ENCODE assay signal across 23 cellular contexts in the genomic region with DNA sequence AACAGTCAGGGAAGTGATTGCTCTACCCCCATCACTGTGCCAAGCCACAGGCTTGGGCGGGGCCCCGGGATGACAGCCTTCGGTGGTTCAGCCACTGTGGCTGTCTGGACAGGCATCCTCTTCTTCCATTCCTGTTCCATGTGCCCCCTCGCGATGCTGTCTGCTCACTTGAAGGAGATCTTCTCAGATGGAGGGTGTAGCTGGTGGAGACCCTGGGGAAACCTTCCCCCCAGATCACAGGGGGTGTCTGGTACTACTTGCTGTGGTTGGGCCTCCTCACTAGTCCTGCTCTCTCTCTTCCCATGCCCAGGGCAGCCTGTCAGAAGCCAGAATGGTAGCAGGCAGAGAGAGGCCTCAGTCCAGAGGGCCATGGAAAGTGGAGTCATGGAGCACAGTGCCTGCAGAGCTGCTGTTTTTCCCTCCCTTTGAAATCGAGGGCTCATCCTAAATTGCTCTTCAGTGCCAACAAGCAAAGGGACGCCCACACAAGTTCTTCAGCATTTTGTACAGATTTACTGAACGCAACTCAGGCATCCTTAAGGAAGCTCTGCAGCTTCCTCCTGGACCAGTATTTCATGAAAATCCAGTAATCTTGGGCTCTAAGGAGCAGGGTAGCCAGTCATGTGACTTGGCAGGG.
DNase-seq lines count a peak whose midpoint lies in the region; ATAC-seq, FAIRE-seq and TF ChIP-seq lines count a peak whose summit lies in the region.
"Had no signal": no experiment of that assay in that cellular context is flagged by ENCODE, and none has a peak within 500 bp of the region (broad histone marks: within the 10 kb centered on the region; RNA-seq: fewer than 3 reads in every experiment).

No MANE protein-coding gene starts in this region.

- CTCF ChIA-PET in activated naive CD4-positive, alpha-beta T cell treated with anti-CD3 and anti-CD28 coated beads, Interleukin-2, amount 10 ng/mL, durations not matched to agents 7 days and 5 days (lab: Charles Lee), result no interaction called here
- CTCF ChIA-PET in K562 (lab: Yijun Ruan, JAX; ENCODE audit: low intra/inter-chr PET ratio), result interaction anchor here (0.6 kb wide), 1 partner anchor 660 kb away, joined by 3 read pairs; no protein-coding TSS in a partner anchor

- TF ChIP-seq POLR2A in K562 (conservative IDR thresholded peaks at IDR 0.05), result no peak

- H3K9me3 Mint-ChIP-seq in activated naive CD4-positive, alpha-beta T cell treated with anti-CD3 and anti-CD28 coated beads, Interleukin-2, amount 10 ng/mL, durations not matched to agents 7 days and 5 days, result no peaks in the 10 kb centered on the region

- no peak overlapping the region for H3K9ac ChIP-seq in K562 (ENCODE audit: insufficient read depth in 1 of 2, low read depth in 2 of 2, low read length in 2 of 2)
- H3K9ac ChIP-seq in kidney (ENCODE audit: low read length in 2 of 2), result no peak overlapping the region

- H3K36me3 ChIP-seq in K562 (ENCODE audit: control insufficient read depth, insufficient read depth, low read length) (no peaks in the 10 kb centered on the region), kidney (ENCODE audit: control insufficient read depth in 1 of 2, insufficient read depth in 2 of 2, low read length in 2 of 2) (no peaks in the 10 kb centered on the region)
- H3K36me3 ChIP-seq: uterus had no signal

- no TSS peak for BruUV-seq in K562 (replicated peaks; lab: Mats Ljungman, UMichigan)

- intact Hi-C loops in K562 (cut with micrococcal nuclease) (no loop called here), kidney (cut with DNase I) (no loop called here)

- POLR2A ChIA-PET in K562 (lab: Yijun Ruan, JAX), result no interaction called here

- no peaks in the 10 kb centered on the region for H3K79me2 ChIP-seq in K562 (ENCODE audit: control insufficient read depth, insufficient read depth, low read length)

- H3K27me3 Mint-ChIP-seq in activated naive CD4-positive, alpha-beta T cell treated with anti-CD3 and anti-CD28 coated beads, Interleukin-2, amount 10 ng/mL, durations not matched to agents 7 days and 5 days, result no peaks in the 10 kb centered on the region

- no peaks in the 10 kb centered on the region for H3K36me3 Mint-ChIP-seq in activated naive CD4-positive, alpha-beta T cell treated with anti-CD3 and anti-CD28 coated beads, Interleukin-2, amount 10 ng/mL, durations not matched to agents 7 days and 5 days

- no peak for DNase-seq in activated naive CD4-positive, alpha-beta T cell treated with anti-CD3 and anti-CD28 coated beads, Interleukin-2, amount 10 ng/mL, durations not matched to agents 7 days and 5 days
- DNase-seq in activated naive CD4-positive, alpha-beta T cell treated with anti-CD3 and anti-CD28 coated beads, Interleukin-2, amount 50 U/mL, for 16 hours, result no peak
- DNase-seq in K562 (ENCODE audit: extremely low read depth in 1 of 4, low spot score in 3 of 4), result no peak
- DNase-seq in left lobe of liver (ENCODE audit: low spot score), result peak; percentile 36
- DNase-seq in superior temporal gyrus (ENCODE audit: extremely low spot score), result peak; percentile 57
- no peak for DNase-seq in DMS79 (lab: John Stamatoyannopoulos, UW)
- DNase-seq in kidney, result no peak
- DNase-seq: ACHN; activated effector memory CD4-positive, alpha-beta T cell treated with Interleukin-2 at 50 U/mL for 16 hours; body of pancreas; EL; foreskin melanocyte; NCI-H1105; NCI-H1930; NCI-H2227 treated with DMSO at 0.1 percent for 48 hours; NCI-H748 treated with DMSO at 0.1 percent for 48 hours; psoas muscle; uterus; WERI-Rb-1 had no signal

- no peak for TF ChIP-seq RAD21 in K562 (CRISPR knock-in tag; conservative IDR thresholded peaks at IDR 0.05 in 1 of 2, IDR thresholded peaks at IDR 0.05 in 1 of 2)

- peak overlapping the region; percentile 25 for H3K27ac Mint-ChIP-seq in activated naive CD4-positive, alpha-beta T cell treated with anti-CD3 and anti-CD28 coated beads, Interleukin-2, amount 10 ng/mL, durations not matched to agents 7 days and 5 days

- FAIRE-seq in K562 (lab: Jason Lieb, UNC) (no peak), kidney (lab: Jason Lieb, UNC) (no peak)

- TF ChIP-seq EP300 in K562 (IDR thresholded peaks at IDR 0.05; ENCODE audit: low read length), result no peak

- H3K27ac ChIP-seq in K562 (ENCODE audit: extremely low read depth, low read depth, low read length) (no peak overlapping the region), kidney (ENCODE audit: low read depth in 2 of 2, low read length in 2 of 2) (no peak overlapping the region)
- H3K27ac ChIP-seq: body of pancreas, epithelial cell of prostate, psoas muscle, skin epidermis, suprapubic skin, uterus, WERI-Rb-1 had no signal

- no peak overlapping the region for H3K4me3 Mint-ChIP-seq in activated naive CD4-positive, alpha-beta T cell treated with anti-CD3 and anti-CD28 coated beads, Interleukin-2, amount 10 ng/mL, durations not matched to agents 7 days and 5 days

- ATAC-seq in K562 (no peak), left lobe of liver (peak; percentile 10), HG03354 (IDR thresholded peaks at IDR 0.05; ENCODE audit: poor library complexity, severe bottlenecking, unreplicated experiment) (no peak)
- ATAC-seq: body of pancreas had no signal

- 48% methylated on average over 8 of the region's 8 CpGs for WGBS in K562 (ENCODE audit: insufficient coverage, low coverage, missing lambda C conversion rate)

- H3K4me2 ChIP-seq in K562 (ENCODE audit: insufficient read depth, low read length), result no peak overlapping the region

- H3K9me3 ChIP-seq in K562 (replicated peaks; ENCODE audit: control insufficient read depth, insufficient read depth, low read depth, low read length) (no peaks in the 10 kb centered on the region), kidney (ENCODE audit: control insufficient read depth in 1 of 2, low read length in 2 of 2) (no peaks in the 10 kb centered on the region)
- H3K9me3 ChIP-seq: body of pancreas, psoas muscle, suprapubic skin, uterus had no signal

- H3K4me1 Mint-ChIP-seq in activated naive CD4-positive, alpha-beta T cell treated with anti-CD3 and anti-CD28 coated beads, Interleukin-2, amount 10 ng/mL, durations not matched to agents 7 days and 5 days, result peaks cover 7% of the 10 kb centered on the region

- H3K4me3 ChIP-seq in K562 (no peak overlapping the region), kidney (ENCODE audit: low read length in 2 of 2) (no peak overlapping the region)
- H3K4me3 ChIP-seq: body of pancreas, psoas muscle, skin epidermis, suprapubic skin, uterus had no signal

- no peaks in the 10 kb centered on the region for H3K27me3 ChIP-seq in K562 (ENCODE audit: control insufficient read depth in 2 of 2, insufficient read depth in 2 of 2, low read length in 2 of 2)
- H3K27me3 ChIP-seq: body of pancreas, suprapubic skin, uterus had no signal

- in situ Hi-C loops in K562 (cut with MboI), result no loop called here

- H4K20me1 ChIP-seq in K562 (replicated peaks; ENCODE audit: control insufficient read depth, insufficient read depth, low read length), result peaks cover 40% of the 10 kb centered on the region

- no peak overlapping the region for H2AFZ ChIP-seq in K562 (ENCODE audit: low read depth, low read length)

- no peaks in the 10 kb centered on the region for H3K9me1 ChIP-seq in K562 (ENCODE audit: control insufficient read depth, insufficient read depth, low read length)

- no peaks in the 10 kb centered on the region for H3K4me1 ChIP-seq in K562 (replicated peaks in 1 of 2; ENCODE audit: control insufficient read depth in 2 of 2, insufficient read depth in 2 of 2, low read length in 2 of 2)
- peaks cover 0 to 2% of the 10 kb centered on the region in 2 donors for H3K4me1 ChIP-seq in kidney (ENCODE audit: control insufficient read depth in 1 of 2, insufficient read depth in 1 of 2, low read depth in 1 of 2, low read length in 2 of 2)
- H3K4me1 ChIP-seq: psoas muscle, uterus had no signal

- TF ChIP-seq CTCF in K562 (IDR thresholded peaks at IDR 0.05 in 2 of 3, conservative IDR thresholded peaks at IDR 0.05 in 1 of 3; ENCODE audit: insufficient read depth in 2 of 3, low read depth in 1 of 3, low read length in 3 of 3) (no peak), kidney (IDR thresholded peaks at IDR 0.05; ENCODE audit: borderline replicate concordance, extremely low read depth, insufficient read depth) (no peak)

TF ChIP-seq in K562, 482 proteins besides CTCF, POLR2A, EP300 and RAD21:
- TF ChIP-seq ZFX (CRISPR knock-in tag; IDR thresholded peaks at IDR 0.05), result no peak
- TF ChIP-seq MYNN (IDR thresholded peaks at IDR 0.05), result no peak
- no peak for TF ChIP-seq MYNN (CRISPR knock-in tag; IDR thresholded peaks at IDR 0.05)
- TF ChIP-seq CEBPB (tag; IDR thresholded peaks at IDR 0.05), result no peak
- TF ChIP-seq ZSCAN29 (IDR thresholded peaks at IDR 0.05), result no peak
- TF ChIP-seq, protein P1, sequence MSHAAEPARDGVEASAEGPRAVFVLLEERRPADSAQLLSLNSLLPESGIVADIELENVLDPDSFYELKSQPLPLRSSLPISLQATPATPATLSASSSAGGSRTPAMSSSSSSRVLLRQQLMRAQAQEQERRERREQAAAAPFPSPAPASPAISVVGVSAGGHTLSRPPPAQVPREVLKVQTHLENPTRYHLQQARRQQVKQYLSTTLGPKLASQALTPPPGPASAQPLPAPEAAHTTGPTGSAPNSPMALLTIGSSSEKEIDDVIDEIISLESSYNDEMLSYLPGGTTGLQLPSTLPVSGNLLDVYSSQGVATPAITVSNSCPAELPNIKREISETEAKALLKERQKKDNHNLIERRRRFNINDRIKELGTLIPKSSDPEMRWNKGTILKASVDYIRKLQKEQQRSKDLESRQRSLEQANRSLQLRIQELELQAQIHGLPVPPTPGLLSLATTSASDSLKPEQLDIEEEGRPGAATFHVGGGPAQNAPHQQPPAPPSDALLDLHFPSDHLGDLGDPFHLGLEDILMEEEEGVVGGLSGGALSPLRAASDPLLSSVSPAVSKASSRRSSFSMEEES (CRISPR knock-in tag; IDR thresholded peaks at IDR 0.05), result peak; percentile 60; the same call in 1 of the 2 replicates
- TF ChIP-seq MYC (IDR thresholded peaks at IDR 0.05; ENCODE audit: low read depth, low read length), result no peak
- no peak for TF ChIP-seq MYC (CRISPR knock-in tag; IDR thresholded peaks at IDR 0.05; ENCODE audit: borderline replicate concordance, low read depth)

Comparison
In these comparisons a context has a peak if more than half of its experiments do, and no peak if none do; other contexts are left out.
1. DNase-seq: peak in left lobe of liver (single experiment) and superior temporal gyrus (single experiment); none in activated naive CD4-positive, alpha-beta T cell treated with anti-CD3 and anti-CD28 coated beads, Interleukin-2, amount 10 ng/mL, durations not matched to agents 7 days and 5 days (single experiment), activated naive CD4-positive, alpha-beta T cell treated with anti-CD3 and anti-CD28 coated beads, Interleukin-2, amount 50 U/mL, for 16 hours (single experiment), K562 (0 of 4), DMS79 (single experiment) and kidney (single experiment).